ENCODE assay signal across 19 cellular contexts in genomic region chr10:43694526-43694925, GRCh38. TPM values are rescaled to one million over a fixed set of nuclear protein-coding genes. Genes with fewer than 3 reads are reported as not detected.
DNase-seq lines count a peak whose midpoint lies in the region; ATAC-seq, FAIRE-seq and TF ChIP-seq lines count a peak whose summit lies in the region.
"Had no signal": no experiment of that assay in that cellular context is flagged by ENCODE, and none has a peak within 500 bp of the region (broad histone marks: within the 10 kb centered on the region; RNA-seq: fewer than 3 reads in every experiment).

No MANE protein-coding gene starts in this region.

- H3K4me2 ChIP-seq in H1 (ENCODE audit: insufficient read depth in 1 of 2, low read depth in 2 of 2, low read length in 2 of 2) (no peak overlapping the region), trophoblast cell (ENCODE audit: low read length) (no peak overlapping the region)
- H3K4me2 ChIP-seq: GM23338 had no signal

- H3K14ac ChIP-seq in H1 (ENCODE audit: insufficient read length): no peak overlapping the region
- H3K14ac ChIP-seq in trophoblast cell (ENCODE audit: low read length): no peak overlapping the region

- TF ChIP-seq CTCF in left ventricle myocardium inferior (IDR thresholded peaks at IDR 0.05; ENCODE audit: borderline replicate concordance): no peak
- no peak for TF ChIP-seq CTCF in H1 (IDR thresholded peaks at IDR 0.05; ENCODE audit: control extremely low read depth in 1 of 3, insufficient read depth in 1 of 3, low read depth in 1 of 3, low read length in 3 of 3)

- DNase-seq in left ventricle myocardium inferior (no peak), left cardiac atrium (no peak), H1 (ENCODE audit: low read depth in 1 of 2, low spot score in 2 of 2) (no peak), trophoblast cell (no peak), NAMALWA (ENCODE audit: low spot score) (no peak), SIG-M5 treated with dmso at 0.1 percent for 504 hours (lab: John Stamatoyannopoulos, UW; ENCODE audit: unreplicated experiment) (no peak)
- no peak for DNase-seq in activated CD4-positive, alpha-beta T cell treated with anti-CD3 and anti-CD28 coated beads for 36 hours
- DNase-seq: 8988T; C1 segment of cervical spinal cord; Caco-2; CD4-positive, alpha-beta T cell; H7; IMR-90 had no signal

- no peak for ATAC-seq in left cardiac atrium
- ATAC-seq in activated CD4-positive, alpha-beta T cell treated with anti-CD3 and anti-CD28 coated beads for 36 hours: no peak
- ATAC-seq: GM23338 had no signal

- H4K8ac ChIP-seq in H1 (ENCODE audit: extremely low read depth, insufficient read depth, low read length) (0 out of 2 replicates have a peak overlapping the region, but pooled peaks have one; percentile 35), trophoblast cell (ENCODE audit: low read depth, low read length) (no peak overlapping the region)

- H3K9me3 ChIP-seq in left ventricle myocardium inferior (replicated peaks): no peaks in the 10 kb centered on the region
- no peaks in the 10 kb centered on the region for H3K9me3 ChIP-seq in H1 (ENCODE audit: insufficient read depth in 2 of 2, low read depth in 1 of 2, low read length in 1 of 2)
- no peaks in the 10 kb centered on the region for H3K9me3 ChIP-seq in trophoblast cell (ENCODE audit: insufficient read depth, low read depth, low read length)
- H3K9me3 ChIP-seq: Caco-2 had no signal

- no peak overlapping the region for H4K5ac ChIP-seq in H1 (ENCODE audit: insufficient read length, low read depth, low read length)

- H2AK5ac ChIP-seq in H1 (ENCODE audit: low read depth, low read length) (no peak overlapping the region), trophoblast cell (ENCODE audit: low read length) (no peak overlapping the region)

- H3K27ac Mint-ChIP-seq in activated CD4-positive, alpha-beta T cell treated with anti-CD3 and anti-CD28 coated beads for 36 hours: no peak overlapping the region
- H3K27ac Mint-ChIP-seq: CD4-positive, alpha-beta T cell; GM23338 had no signal

- H2BK120ac ChIP-seq in H1 (replicated peaks; ENCODE audit: low read depth, low read length) (no peak overlapping the region), trophoblast cell (ENCODE audit: insufficient read depth, low read length, poor library complexity) (no peak overlapping the region)

- peaks cover 14% of the 10 kb centered on the region for H3K27me3 Mint-ChIP-seq in activated CD4-positive, alpha-beta T cell treated with anti-CD3 and anti-CD28 coated beads for 36 hours

- H3K27me3 ChIP-seq in left ventricle myocardium inferior (ENCODE audit: low read depth): no peaks in the 10 kb centered on the region
- peaks cover 0 to 27% (median 12%) of the 10 kb centered on the region in 4 experiments; a peak in 6 of 7 replicates for H3K27me3 ChIP-seq in H1 (replicated peaks in 1 of 4; ENCODE audit: control insufficient read depth in 3 of 4, extremely low read depth in 1 of 4, insufficient read depth in 3 of 4, low read length in 3 of 4)
- no peaks in the 10 kb centered on the region for H3K27me3 ChIP-seq in trophoblast cell (ENCODE audit: insufficient read depth, low read length)

- peaks cover 2% of the 10 kb centered on the region for H3K4me1 Mint-ChIP-seq in activated CD4-positive, alpha-beta T cell treated with anti-CD3 and anti-CD28 coated beads for 36 hours
- H3K4me1 Mint-ChIP-seq: GM23338 had no signal

- FAIRE-seq in H1 (lab: Jason Lieb, UNC): no peak
- FAIRE-seq: D721Med, G401.6, GM12891, GM18507, HTR-8/SVneo had no signal

- H3K27ac ChIP-seq in left ventricle myocardium inferior (replicated peaks): peak overlapping the region; percentile 36
- H3K27ac ChIP-seq in H1 (ENCODE audit: low read depth, low read length): no peak overlapping the region
- H3K27ac ChIP-seq in trophoblast cell (ENCODE audit: low read depth, low read length): no peak overlapping the region

- no peak overlapping the region for H2BK15ac ChIP-seq in H1 (ENCODE audit: low read length)

- H3K4me1 ChIP-seq in left ventricle myocardium inferior: peaks cover 57% of the 10 kb centered on the region
- H3K4me1 ChIP-seq in H1 (replicated peaks in 1 of 4; ENCODE audit: control insufficient read depth in 3 of 4, insufficient read depth in 4 of 4, low read length in 3 of 4): peaks cover 0 to under 1% (median 0%) of the 10 kb centered on the region in 4 experiments; a peak in 3 of 7 replicates
- H3K4me1 ChIP-seq in trophoblast cell (ENCODE audit: control insufficient read depth in 1 of 2, insufficient read depth in 2 of 2, low read length in 2 of 2): peaks cover 3 to 4% of the 10 kb centered on the region in 2 experiments
- H3K4me1 ChIP-seq: Caco-2 had no signal

- H3K9me3 Mint-ChIP-seq in activated CD4-positive, alpha-beta T cell treated with anti-CD3 and anti-CD28 coated beads for 36 hours (ENCODE audit: low read depth): no peaks in the 10 kb centered on the region
- H3K9me3 Mint-ChIP-seq: CD4-positive, alpha-beta T cell; GM23338 had no signal

- no peak overlapping the region for H2BK5ac ChIP-seq in H1 (ENCODE audit: low read depth, low read length)
- H2BK5ac ChIP-seq in trophoblast cell (ENCODE audit: low read depth, low read length, poor library complexity): no peak overlapping the region

- 90% methylated on average over 6 of the region's 7 CpGs; no CpG with 5 or more reads in 1 of the 2 experiments for WGBS in H1 (ENCODE audit: extremely low coverage in 1 of 2, insufficient coverage in 1 of 2, insufficient read length in 1 of 2, insufficient replicate concordance in 2 of 2, low coverage in 1 of 2, low lambda C conversion rate in 2 of 2, missing lambda C conversion rate in 1 of 2), 2 experiments
- WGBS in trophoblast cell (ENCODE audit: extremely low coverage, insufficient coverage, insufficient read length): no CpG with 5 or more reads among the region's 7 CpGs

- H2AFZ ChIP-seq in H1 (ENCODE audit: low read length) (no peak overlapping the region), trophoblast cell (ENCODE audit: insufficient read depth, low read length, poor library complexity) (no peak overlapping the region)
- H2AFZ ChIP-seq: GM23338 had no signal

- H3K79me2 ChIP-seq in H1 (ENCODE audit: control insufficient read depth in 1 of 2, insufficient read depth in 2 of 2, low read length in 2 of 2) (no peaks in the 10 kb centered on the region), trophoblast cell (ENCODE audit: control insufficient read depth, insufficient read depth, low read length, poor library complexity) (peaks cover 2% of the 10 kb centered on the region)

- POLR2A ChIA-PET in H1 (lab: Charles Lee; ENCODE audit: partially characterized antibody): interaction anchor here (0.6 kb wide), 1 partner anchor 412 kb away, joined by 3 read pairs; no protein-coding TSS in a partner anchor
- POLR2A ChIA-PET in activated CD4-positive, alpha-beta T cell treated with anti-CD3 and anti-CD28 coated beads for 36 hours (lab: Charles Lee): no interaction called here

- H3K23ac ChIP-seq in H1 (ENCODE audit: insufficient read length) (no peak overlapping the region), trophoblast cell (ENCODE audit: low read length) (no peak overlapping the region)

- no peak for TF ChIP-seq RAD21 in H1 (IDR thresholded peaks at IDR 0.05 in 1 of 2, conservative IDR thresholded peaks at IDR 0.05 in 1 of 2; ENCODE audit: low read depth in 2 of 2, low read length in 2 of 2)

- peaks cover 15% of the 10 kb centered on the region; the same call in 1 of the 2 replicates for H3K23me2 ChIP-seq in H1 (ENCODE audit: low read depth, low read length)

- TF ChIP-seq POLR2A in H1 (IDR thresholded peaks at IDR 0.05; ENCODE audit: control extremely low read depth in 1 of 2, low read depth in 2 of 2, low read length in 2 of 2): no peak

- no peaks in the 10 kb centered on the region for H3K36me3 Mint-ChIP-seq in activated CD4-positive, alpha-beta T cell treated with anti-CD3 and anti-CD28 coated beads for 36 hours (ENCODE audit: low read depth)

- no peak overlapping the region for H3K56ac ChIP-seq in H1 (replicated peaks; ENCODE audit: insufficient read length, low read depth, low read length)

- H4K20me1 ChIP-seq in H1 (replicated peaks in 1 of 2; ENCODE audit: control insufficient read depth in 1 of 2, insufficient read depth in 2 of 2, low read length in 2 of 2): peaks cover 0 to 8% of the 10 kb centered on the region in 2 experiments

- H2BK12ac ChIP-seq in H1 (ENCODE audit: low read depth, low read length) (no peak overlapping the region), trophoblast cell (ENCODE audit: low read length) (no peak overlapping the region)

- no peak overlapping the region for H3K4ac ChIP-seq in H1 (replicated peaks; ENCODE audit: insufficient read length, low read depth, low read length)
- H3K4ac ChIP-seq in trophoblast cell (ENCODE audit: low read depth, low read length): no peak overlapping the region

- no peak overlapping the region for H2BK20ac ChIP-seq in H1 (ENCODE audit: low read length)

- no peaks in the 10 kb centered on the region for H3K36me3 ChIP-seq in left ventricle myocardium inferior
- no peaks in the 10 kb centered on the region for H3K36me3 ChIP-seq in H1 (ENCODE audit: control insufficient read depth in 2 of 4, insufficient read depth in 4 of 4, low read length in 3 of 4)
- no peaks in the 10 kb centered on the region for H3K36me3 ChIP-seq in trophoblast cell (ENCODE audit: control insufficient read depth in 1 of 2, insufficient read depth in 2 of 2, low read length in 2 of 2)

- H3K79me1 ChIP-seq in H1 (ENCODE audit: low read depth, low read length) (no peaks in the 10 kb centered on the region), trophoblast cell (ENCODE audit: low read length) (peaks cover 7% of the 10 kb centered on the region)

- CTCF ChIA-PET in H1 (lab: Charles Lee; ENCODE audit: partially characterized antibody): interaction anchor here (0.9 to 3.3 kb wide), 2 partner anchors 12 to 383 kb away, joined by 3 to 21 read pairs; no protein-coding TSS in a partner anchor
- CTCF ChIA-PET in activated CD4-positive, alpha-beta T cell treated with anti-CD3 and anti-CD28 coated beads for 36 hours (lab: Charles Lee): no interaction called here

- TF ChIP-seq EP300 in H1 (IDR thresholded peaks at IDR 0.05; ENCODE audit: borderline replicate concordance in 1 of 2, low read depth in 2 of 2, low read length in 2 of 2): no peak

- no peak overlapping the region for H4K12ac ChIP-seq in trophoblast cell (ENCODE audit: low read depth, low read length)

- intact Hi-C loops in left ventricle myocardium inferior (cut with micrococcal nuclease): loop anchor here (10.0 kb wide), 1 partner anchor 160 kb away; no protein-coding TSS in a partner anchor
- intact Hi-C loops in left cardiac atrium (cut with DNase I): loop anchor here (5.0 to 10.0 kb wide), 4 partner anchors 170 to 693 kb away; partner anchors contain the start of gene CXCL12 (in 1 of the 2)
- intact Hi-C loops in activated CD4-positive, alpha-beta T cell treated with anti-CD3 and anti-CD28 coated beads for 36 hours (cut with DNase I, micrococcal nuclease): loop anchor here (5.0 kb wide), 3 partner anchors 618 to 1168 kb away; partner anchors contain the start of gene CXCL12 (in 1 of the 2)

- H3K4me3 Mint-ChIP-seq in activated CD4-positive, alpha-beta T cell treated with anti-CD3 and anti-CD28 coated beads for 36 hours: no peak overlapping the region
- H3K4me3 Mint-ChIP-seq: CD4-positive, alpha-beta T cell; GM23338 had no signal

- H3K4me3 ChIP-seq in left ventricle myocardium inferior (no peak overlapping the region), H1 (ENCODE audit: extremely low read depth in 1 of 4, insufficient read depth in 2 of 4, low read depth in 3 of 4, low read length in 4 of 4) (no peak overlapping the region), trophoblast cell (ENCODE audit: low read depth, low read length) (peak overlapping the region; percentile 42)
- H3K4me3 ChIP-seq: GM23338 had no signal

- no peak overlapping the region for H3K9ac ChIP-seq in H1 (replicated peaks in 1 of 4; ENCODE audit: extremely low read depth in 1 of 4, low read depth in 3 of 4, low read length in 3 of 4)
- H3K9ac ChIP-seq in trophoblast cell (ENCODE audit: low read length): no peak overlapping the region

- no peak overlapping the region for H4K91ac ChIP-seq in H1 (replicated peaks; ENCODE audit: insufficient read length, low read length)
- H4K91ac ChIP-seq in trophoblast cell (ENCODE audit: low read depth, low read length): no peak overlapping the region

- H3K18ac ChIP-seq in H1 (ENCODE audit: extremely low read depth, low read length) (no peak overlapping the region), trophoblast cell (ENCODE audit: low read length) (no peak overlapping the region)

RNA-seq across cellular contexts. Expression of gene ZNF32, which starts 45.8 kb away (rescaled TPM):
- total RNA-seq in left ventricle myocardium inferior (45.1 TPM), left cardiac atrium (10 to 100 TPM; 41.3 to 41.6 TPM)
- total RNA-seq in H1 (2021; fragmentation: NEBNext Ultra II Directional; extraction: Animal tissue kit (Norgen Biotek cat#: 25700)): 21.7 and 22.5 TPM in 2 replicates
- polyA plus RNA-seq in H1 (2011; rRNA removed): 7.3 and 17.2 TPM in 2 replicates
- polyA plus RNA-seq in H1 (2011; cell fraction: cytosol; rRNA removed): 20.1 TPM
- polyA plus RNA-seq in H1 (2011; cell fraction: nucleus; rRNA removed): 10.5 TPM
- polyA plus RNA-seq in H1 (2012, experiment 1 of 2): 22.8 to 28.3 TPM (median 24.6 TPM) in 4 replicates
- 7.2 TPM for polyA plus RNA-seq in H1 (2012, experiment 2 of 2)
- polyA plus RNA-seq in H1 (2013, experiment 1 of 2): 19.1 TPM
- 21.2 TPM for polyA plus RNA-seq in H1 (2013, experiment 2 of 2)
- polyA minus RNA-seq in H1 (2011; rRNA and poly(A)+ RNA removed): 10.7 and 16.8 TPM in 2 replicates
- polyA minus RNA-seq in H1 (2011; cell fraction: cytosol; rRNA and poly(A)+ RNA removed): 5.1 TPM
- 10.4 TPM for polyA minus RNA-seq in H1 (2011; cell fraction: nucleus; rRNA and poly(A)+ RNA removed)
- polyA plus RNA-seq in trophoblast cell (2013): 13.0 and 13.4 TPM in 2 replicates
- 10 to 100 TPM; 14.1 to 15.2 TPM for total RNA-seq in activated CD4-positive, alpha-beta T cell treated with anti-CD3 and anti-CD28 coated beads for 36 hours
